1 cellular context compared by ENCODE assay signal in the genomic region with DNA sequence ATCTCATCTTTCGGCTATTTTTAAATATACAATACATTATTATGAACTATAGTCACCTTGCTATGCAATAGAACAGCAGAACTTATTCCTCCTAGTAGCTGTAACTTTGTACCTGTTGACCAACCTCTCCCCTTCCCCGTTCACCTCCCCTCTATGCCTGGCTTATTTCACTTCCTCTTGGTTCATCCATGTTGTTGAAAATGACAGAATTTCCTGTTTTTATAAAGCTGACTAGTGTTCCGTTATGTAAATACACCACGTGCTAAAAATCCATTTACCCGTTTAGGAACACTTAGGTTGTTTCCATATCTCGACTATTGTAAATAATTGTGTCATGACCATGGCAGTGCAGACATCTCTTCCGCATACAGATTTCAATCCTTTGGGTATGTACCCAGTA.
A peak's percentile ranks its signal among the peaks of the same experiment; 100 is the strongest.
TF ChIP-seq lines count a peak whose summit lies in the region.

No MANE protein-coding gene starts in this region.

TF ChIP-seq in GM12878, 131 proteins besides CTCF, POLR2A, EP300 and RAD21:
- TF ChIP-seq EED (IDR thresholded peaks at IDR 0.05; ENCODE audit: low read depth) (no peak), SPI1 (IDR thresholded peaks at IDR 0.05; ENCODE audit: borderline replicate concordance, insufficient read depth, low read depth, low read length) (peak; percentile 18; the same call in 1 of the 2 replicates)
TF ChIP-seq in GM12878: peak in this region for 1.
